In genomic region chr1:97524211-97524610, GRCh38 we compare ENCODE assay signal across 18 cellular contexts.
DNase-seq lines count a peak whose midpoint lies in the region; ATAC-seq and TF ChIP-seq lines count a peak whose summit lies in the region.
"Had no signal": no experiment of that assay in that cellular context is flagged by ENCODE, and none has a peak within 500 bp of the region (broad histone marks: within the 10 kb centered on the region; RNA-seq: fewer than 3 reads in every experiment).

No MANE protein-coding gene starts in this region.

- in situ Hi-C loops in astrocyte of the spinal cord (cut with HindIII; ENCODE audit: low sequenced_read_pairs) = no loop called here

- no peak overlapping the region for H3K27ac ChIP-seq in lower lobe of right lung
- H3K27ac ChIP-seq in RWPE1 = no peak overlapping the region
- H3K27ac ChIP-seq: 22Rv1, BLaER1, C4-2B had no signal

- TF ChIP-seq CTCF in astrocyte of the spinal cord (IDR thresholded peaks at IDR 0.05; ENCODE audit: low read depth, low read length) (no peak), epithelial cell of esophagus (IDR thresholded peaks at IDR 0.05; ENCODE audit: insufficient read depth, low read depth, low read length, missing control alignments) (no peak), lower lobe of right lung (IDR thresholded peaks at IDR 0.05) (no peak), RWPE1 (conservative IDR thresholded peaks at IDR 0.05; ENCODE audit: low read depth) (no peak)

- H3K36me3 ChIP-seq in lower lobe of right lung = no peaks in the 10 kb centered on the region
- H3K36me3 ChIP-seq: BLaER1, HAP-1 had no signal

- no peaks in the 10 kb centered on the region for H3K27me3 ChIP-seq in lower lobe of right lung (ENCODE audit: low read depth)
- H3K27me3 ChIP-seq: BLaER1 had no signal

- DNase-seq in RPMI7951 (ENCODE audit: low read depth) (peak; percentile 15), astrocyte of the spinal cord (ENCODE audit: low read depth, low spot score) (peak; percentile 4), epithelial cell of esophagus (ENCODE audit: low read depth) (peak; percentile 1), stromal cell of bone marrow (ENCODE audit: low read depth) (peak; percentile 7), lower lobe of right lung (no peak), NCI-H1694 (lab: John Stamatoyannopoulos, UW) (no peak), RWPE1 (ENCODE audit: low spot score) (no peak)
- DNase-seq: Caco-2; CD4-positive, CD25-positive, alpha-beta regulatory T cell; CD8-positive, alpha-beta T cell; DMS153; DND-41; GOT3; HFFc6 had no signal

- no peaks in the 10 kb centered on the region for H3K9me3 ChIP-seq in lower lobe of right lung
- H3K9me3 ChIP-seq: Caco-2, HAP-1 had no signal

- ATAC-seq in lower lobe of right lung = no peak
- ATAC-seq: CD8-positive, alpha-beta T cell had no signal

- no peak overlapping the region for H3K4me3 ChIP-seq in astrocyte of the spinal cord (ENCODE audit: low read depth, low read length)
- no peak overlapping the region for H3K4me3 ChIP-seq in epithelial cell of esophagus (ENCODE audit: low read length)
- no peak overlapping the region for H3K4me3 ChIP-seq in lower lobe of right lung
- H3K4me3 ChIP-seq: BLaER1, HAP-1 had no signal

- intact Hi-C loops in lower lobe of right lung (cut with DNase I) = no loop called here

- POLR2A ChIA-PET in RWPE1 (lab: Yijun Ruan, JAX; ENCODE audit: low non-redundant PET) = no interaction called here

- CTCF ChIA-PET in RWPE1 (lab: Yijun Ruan, JAX) = interaction anchor here (0.6 kb wide), 1 partner anchor 1607 kb away, joined by 3 read pairs; no protein-coding TSS in a partner anchor

- no peaks in the 10 kb centered on the region for H3K4me1 ChIP-seq in lower lobe of right lung
- H3K4me1 ChIP-seq: BLaER1, Caco-2, HAP-1 had no signal

Comparison
In these comparisons a context has a peak if more than half of its experiments do, and no peak if none do; other contexts are left out.
1. DNase-seq: peak in RPMI7951 (single experiment), astrocyte of the spinal cord (single experiment), epithelial cell of esophagus (single experiment) and stromal cell of bone marrow (single experiment); none in lower lobe of right lung (single experiment), NCI-H1694 (single experiment) and RWPE1 (single experiment).